ENCODE assay signal across 8 cellular contexts in genomic region chr7:74012842-74013249, GRCh38. TPM values are rescaled to one million over a fixed set of nuclear protein-coding genes. Genes with fewer than 3 reads are reported as not detected.
DNase-seq lines count a peak whose midpoint lies in the region; ATAC-seq and TF ChIP-seq lines count a peak whose summit lies in the region.

No MANE protein-coding gene starts in this region.

- no peak overlapping the region for H3K4me2 ChIP-seq in PC-3 (ENCODE audit: low read length)

- in situ Hi-C loops in GM13977 (cut with MboI; ENCODE audit: low pct_unique_long_range_greater_than_20kb, low sequenced_read_pairs, unreplicated experiment) = no loop called here

- no peak overlapping the region for H3K4me3 ChIP-seq in PC-3 (ENCODE audit: low read length)

- TF ChIP-seq CTCF in GM13977 (IDR thresholded peaks at IDR 0.05; ENCODE audit: extremely low read depth, insufficient read depth, missing control alignments) (no peak), glutamatergic neuron (IDR thresholded peaks at IDR 0.05; ENCODE audit: partially characterized antibody, unreplicated experiment) (no peak), PC-3 (conservative IDR thresholded peaks at IDR 0.05; ENCODE audit: low read depth, low read length) (no peak), progenitor cell of endocrine pancreas (IDR thresholded peaks at IDR 0.05; ENCODE audit: unreplicated experiment) (no peak)

- H3K4me3 Mint-ChIP-seq in glutamatergic neuron (ENCODE audit: unreplicated experiment) = no peak overlapping the region
- H3K4me3 Mint-ChIP-seq in activated CD4-positive, alpha-beta T cell treated with anti-CD3 and anti-CD28 coated beads for 36 hours = no peak overlapping the region
- H3K4me3 Mint-ChIP-seq in progenitor cell of endocrine pancreas (ENCODE audit: low read depth) = no peak overlapping the region

- H3K36me3 Mint-ChIP-seq in glutamatergic neuron (ENCODE audit: unreplicated experiment) = no peaks in the 10 kb centered on the region
- no peaks in the 10 kb centered on the region for H3K36me3 Mint-ChIP-seq in activated CD4-positive, alpha-beta T cell treated with anti-CD3 and anti-CD28 coated beads for 36 hours (ENCODE audit: low read depth)
- H3K36me3 Mint-ChIP-seq in activated naive CD4-positive, alpha-beta T cell treated with anti-CD3 and anti-CD28 coated beads, Interleukin-2, amount 50 U/mL, for 72 hours = no peaks in the 10 kb centered on the region
- H3K36me3 Mint-ChIP-seq in progenitor cell of endocrine pancreas (ENCODE audit: insufficient read depth) = no peaks in the 10 kb centered on the region

- H3K27ac Mint-ChIP-seq in glutamatergic neuron (ENCODE audit: unreplicated experiment) = peak overlapping the region; percentile 76
- no peak overlapping the region for H3K27ac Mint-ChIP-seq in activated CD4-positive, alpha-beta T cell treated with anti-CD3 and anti-CD28 coated beads for 36 hours
- H3K27ac Mint-ChIP-seq in activated naive CD4-positive, alpha-beta T cell treated with anti-CD3 and anti-CD28 coated beads, Interleukin-2, amount 50 U/mL, for 72 hours = no peak overlapping the region
- no peak overlapping the region for H3K27ac Mint-ChIP-seq in progenitor cell of endocrine pancreas

- no peaks in the 10 kb centered on the region for H3K4me1 ChIP-seq in PC-3 (ENCODE audit: insufficient read depth, low read length)

- H3K9me3 Mint-ChIP-seq in glutamatergic neuron (ENCODE audit: unreplicated experiment) (peaks cover 2% of the 10 kb centered on the region), progenitor cell of endocrine pancreas (ENCODE audit: low read depth) (no peaks in the 10 kb centered on the region)
- H3K9me3 Mint-ChIP-seq in activated CD4-positive, alpha-beta T cell treated with anti-CD3 and anti-CD28 coated beads for 36 hours (ENCODE audit: low read depth) = no peaks in the 10 kb centered on the region
- H3K9me3 Mint-ChIP-seq in activated naive CD4-positive, alpha-beta T cell treated with anti-CD3 and anti-CD28 coated beads, Interleukin-2, amount 50 U/mL, for 72 hours = no peaks in the 10 kb centered on the region

- no peak overlapping the region for H3K9ac ChIP-seq in PC-3 (ENCODE audit: low read length)

- no peaks in the 10 kb centered on the region for H3K36me3 ChIP-seq in PC-3 (ENCODE audit: low read depth, low read length)

- no peaks in the 10 kb centered on the region for H3K9me2 ChIP-seq in PC-3 (replicated peaks; ENCODE audit: low read length)

- peaks cover 11% of the 10 kb centered on the region for H3K27me3 Mint-ChIP-seq in glutamatergic neuron (ENCODE audit: unreplicated experiment)
- peaks cover 1% of the 10 kb centered on the region for H3K27me3 Mint-ChIP-seq in activated CD4-positive, alpha-beta T cell treated with anti-CD3 and anti-CD28 coated beads for 36 hours
- peaks cover 7% of the 10 kb centered on the region for H3K27me3 Mint-ChIP-seq in progenitor cell of endocrine pancreas

- H3K4me1 Mint-ChIP-seq in glutamatergic neuron (ENCODE audit: low read depth, unreplicated experiment) = peaks cover 17% of the 10 kb centered on the region
- no peaks in the 10 kb centered on the region for H3K4me1 Mint-ChIP-seq in activated CD4-positive, alpha-beta T cell treated with anti-CD3 and anti-CD28 coated beads for 36 hours
- H3K4me1 Mint-ChIP-seq in progenitor cell of endocrine pancreas (ENCODE audit: low read depth) = no peaks in the 10 kb centered on the region

- CTCF ChIA-PET in PC-3 (lab: Charles Lee) = no interaction called here
- CTCF ChIA-PET in activated CD4-positive, alpha-beta T cell treated with anti-CD3 and anti-CD28 coated beads for 36 hours (lab: Charles Lee) = no interaction called here

- no peaks in the 10 kb centered on the region for H3F3A ChIP-seq in PC-3 (ENCODE audit: low read length, unreplicated experiment)

- H3K79me2 ChIP-seq in PC-3 (ENCODE audit: low read length) = no peaks in the 10 kb centered on the region

- POLR2A ChIA-PET in PC-3 (lab: Charles Lee; ENCODE audit: unreplicated experiment) = no interaction called here
- POLR2A ChIA-PET in activated CD4-positive, alpha-beta T cell treated with anti-CD3 and anti-CD28 coated beads for 36 hours (lab: Charles Lee) = no interaction called here

- ATAC-seq in GM21576 (IDR thresholded peaks at IDR 0.05; ENCODE audit: unreplicated experiment) (peak; percentile 96), HG03558 (IDR thresholded peaks at IDR 0.05; ENCODE audit: extremely low read depth, unreplicated experiment) (peak; percentile 94), PC-3 (no peak)
- ATAC-seq in activated CD4-positive, alpha-beta T cell treated with anti-CD3 and anti-CD28 coated beads for 36 hours = no peak
- ATAC-seq in activated naive CD4-positive, alpha-beta T cell treated with anti-CD3 and anti-CD28 coated beads, Interleukin-2, amount 50 U/mL, for 72 hours = no peak

- BruUV-seq in PC-3 (replicated peaks; lab: Mats Ljungman, UMichigan) = no TSS peak

- no peak overlapping the region for H3K27ac ChIP-seq in PC-3 (ENCODE audit: low read length)

- no peaks in the 10 kb centered on the region for H4K20me1 ChIP-seq in PC-3 (ENCODE audit: low read length)

- H3K9me3 ChIP-seq in PC-3 (ENCODE audit: low read length) = no peaks in the 10 kb centered on the region

- no peaks in the 10 kb centered on the region for H3K27me3 ChIP-seq in PC-3 (ENCODE audit: low read length)

- peak; percentile 96 for DNase-seq in GM13977 (ENCODE audit: low spot score)
- DNase-seq in glutamatergic neuron = no peak
- no peak for DNase-seq in PC-3
- no peak for DNase-seq in activated CD4-positive, alpha-beta T cell treated with anti-CD3 and anti-CD28 coated beads for 36 hours
- no peak for DNase-seq in activated naive CD4-positive, alpha-beta T cell treated with anti-CD3 and anti-CD28 coated beads, Interleukin-2, amount 50 U/mL, for 72 hours (ENCODE audit: low spot score in 2 of 2)
- no peak for DNase-seq in progenitor cell of endocrine pancreas (ENCODE audit: low spot score, unreplicated experiment)

- no peak overlapping the region for H2AFZ ChIP-seq in PC-3 (ENCODE audit: low read length)

- intact Hi-C loops in PC-3 (cut with micrococcal nuclease) = no loop called here
- intact Hi-C loops in activated CD4-positive, alpha-beta T cell treated with anti-CD3 and anti-CD28 coated beads for 36 hours (cut with DNase I, micrococcal nuclease) = no loop called here

RNA-seq across cellular contexts. Expression of gene ELN, which starts 15.1 kb away (rescaled TPM):
- 3.7 TPM for total RNA-seq in glutamatergic neuron (ENCODE audit: unreplicated experiment)
- total RNA-seq in PC-3 (2014; rRNA removed) = 0.07 TPM in 1 of 2 replicates, not detected in the other
- not detected for total RNA-seq in activated CD4-positive, alpha-beta T cell treated with anti-CD3 and anti-CD28 coated beads for 36 hours
- total RNA-seq in activated naive CD4-positive, alpha-beta T cell treated with anti-CD3 and anti-CD28 coated beads, Interleukin-2, amount 50 U/mL, for 72 hours = not detected
- 0.26 and 0.33 TPM in 2 replicates for total RNA-seq in progenitor cell of endocrine pancreas

Comparison
In these comparisons a context has a peak if more than half of its experiments do, and no peak if none do; other contexts are left out.
1. ATAC-seq: peak in GM21576 (single experiment) and HG03558 (single experiment); none in PC-3 (single experiment), activated CD4-positive, alpha-beta T cell treated with anti-CD3 and anti-CD28 coated beads for 36 hours (single experiment) and activated naive CD4-positive, alpha-beta T cell treated with anti-CD3 and anti-CD28 coated beads, Interleukin-2, amount 50 U/mL, for 72 hours (0 of 2).